8 cellular contexts compared by ENCODE assay signal in the genomic region with DNA sequence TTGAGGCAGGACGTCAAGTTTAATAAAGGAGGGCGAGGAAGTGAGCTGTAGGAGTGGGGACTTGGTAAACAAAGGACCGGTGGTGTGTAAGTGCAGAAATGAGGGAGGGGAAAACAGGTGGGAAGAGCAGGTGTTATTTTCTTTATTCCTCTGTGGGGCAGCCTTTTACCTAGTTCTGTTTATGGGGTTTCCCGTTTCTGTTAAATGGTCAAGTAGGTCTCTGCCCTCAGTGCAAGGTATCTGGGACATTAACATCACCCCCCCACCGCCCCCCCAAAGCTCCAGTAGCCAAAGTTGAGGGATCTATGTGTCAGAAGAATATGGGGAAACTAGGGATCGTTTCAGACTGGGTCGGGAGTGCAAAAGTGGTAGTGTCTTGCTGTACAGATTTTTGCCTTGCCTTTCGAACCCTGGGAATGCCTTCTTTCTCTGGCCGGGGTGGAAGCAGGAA. TPM values are rescaled to one million over a fixed set of nuclear protein-coding genes. Genes with fewer than 3 reads are reported as not detected.
DNase-seq lines count a peak whose midpoint lies in the region; ATAC-seq and TF ChIP-seq lines count a peak whose summit lies in the region.

No MANE protein-coding gene starts in this region.

- peaks cover 37% of the 10 kb centered on the region for H3K27me3 Mint-ChIP-seq in nephron progenitor cell (ENCODE audit: low read depth, poor library complexity)

- H3K4me1 Mint-ChIP-seq in nephron progenitor cell = peaks cover 29% of the 10 kb centered on the region

- peak overlapping the region; percentile 62 for H3K27ac Mint-ChIP-seq in nephron progenitor cell

- no peaks in the 10 kb centered on the region for H3K36me3 ChIP-seq in MG63

- H3K4me3 ChIP-seq in MG63 = peak overlapping the region; percentile 61
- H3K4me3 ChIP-seq in choroid plexus epithelial cell (ENCODE audit: low read depth, low read length) = peak overlapping the region; percentile 64

- no peaks in the 10 kb centered on the region for H3K9me3 ChIP-seq in MG63

- no peaks in the 10 kb centered on the region for H3K27me3 ChIP-seq in MG63

- no peak for DNase-seq in MG63
- DNase-seq in choroid plexus epithelial cell (ENCODE audit: low read depth) = no peak
- no peak for DNase-seq in nephron progenitor cell
- no peak for DNase-seq in ureter (ENCODE audit: low spot score)
- no peak for DNase-seq in NCI-H446 treated with DMSO at 0.1 percent for 48 hours (lab: John Stamatoyannopoulos, UW)

- peak overlapping the region; percentile 88 for H3K4me3 Mint-ChIP-seq in nephron progenitor cell

- peaks cover 6% of the 10 kb centered on the region for H3K36me3 Mint-ChIP-seq in nephron progenitor cell (ENCODE audit: low read depth)

- H3K9me3 Mint-ChIP-seq in nephron progenitor cell = peaks cover 23% of the 10 kb centered on the region

- TF ChIP-seq CTCF in choroid plexus epithelial cell (conservative IDR thresholded peaks at IDR 0.05; ENCODE audit: low read depth, low read length) = no peak
- TF ChIP-seq CTCF in nephron progenitor cell (IDR thresholded peaks at IDR 0.05) = no peak

- ATAC-seq in GM18867 (IDR thresholded peaks at IDR 0.05; ENCODE audit: unreplicated experiment) = peak; percentile 4
- ATAC-seq in HG03139 (IDR thresholded peaks at IDR 0.05; ENCODE audit: unreplicated experiment) = no peak
- ATAC-seq in HG02938 (IDR thresholded peaks at IDR 0.05; ENCODE audit: unreplicated experiment) = no peak

RNA-seq across cellular contexts. Expression of a gene that starts 0.9 kb away (rescaled TPM):
- 10.4 and 12.8 TPM in 2 replicates for total RNA-seq in MG63 (2014; rRNA removed; shearing (Covaris generic); ENCODE audit: low replicate concordance)
- 65.2 TPM for total RNA-seq in ureter
